8 cellular contexts compared by ENCODE assay signal in genomic region chr12:78146365-78146772, GRCh38.
DNase-seq lines count a peak whose midpoint lies in the region; ATAC-seq and TF ChIP-seq lines count a peak whose summit lies in the region.

No MANE protein-coding gene starts in this region.

- peak; percentile 68 for ATAC-seq in HG02970 (IDR thresholded peaks at IDR 0.05; ENCODE audit: low FRiP score, unreplicated experiment)

- H3K4me3 ChIP-seq in cardiac muscle cell, result no peak overlapping the region
- H3K4me3 ChIP-seq in cardiac fibroblast (replicated peaks in 1 of 2; ENCODE audit: low read depth in 2 of 2, low read length in 2 of 2), result no peak overlapping the region

- H3K27ac ChIP-seq in cardiac muscle cell, result peak overlapping the region; percentile 41

- H3K4me1 ChIP-seq in cardiac muscle cell (ENCODE audit: low read depth), result peaks cover 39% of the 10 kb centered on the region

- DNase-seq in cardiac muscle cell (ENCODE audit: low read depth in 1 of 2, low spot score in 1 of 2), result peak; percentile 59 to 62
- DNase-seq in cardiac septum (ENCODE audit: low spot score), result no peak
- DNase-seq in NCI-H226, result peak; percentile 16
- DNase-seq in cardiac fibroblast (ENCODE audit: low read depth in 2 of 2), result peak; percentile 69 to 70
- peak; percentile 35 for DNase-seq in myocyte (ENCODE audit: low read depth)
- no peak for DNase-seq in activated gamma-delta T cell (lab: John Stamatoyannopoulos, UW)
- no peak for DNase-seq in activated effector memory CD4-positive, alpha-beta T cell treated with anti-CD3 and anti-CD28 coated beads, Interleukin-2, amount 50 U/mL, for 16 hours

- intact Hi-C loops in cardiac septum (cut with DNase I), result loop anchor here (10.0 kb wide), 1 partner anchor 1028 kb away; no protein-coding TSS in a partner anchor

- H3K27me3 ChIP-seq in cardiac muscle cell, result no peaks in the 10 kb centered on the region

- no peaks in the 10 kb centered on the region for H3K9me3 ChIP-seq in cardiac muscle cell (ENCODE audit: low read depth)

- TF ChIP-seq CTCF in cardiac muscle cell (IDR thresholded peaks at IDR 0.05; ENCODE audit: low read depth, low read length) (peak; percentile 70), cardiac fibroblast (IDR thresholded peaks at IDR 0.05; ENCODE audit: low read depth, low read length) (peak; percentile 60)

- no peaks in the 10 kb centered on the region for H3K36me3 ChIP-seq in cardiac muscle cell

Comparison
In these comparisons a context has a peak if more than half of its experiments do, and no peak if none do; other contexts are left out.
1. DNase-seq: peak in cardiac muscle cell (2 of 2), NCI-H226 (single experiment), cardiac fibroblast (2 of 2) and myocyte (single experiment); none in cardiac septum (single experiment), activated gamma-delta T cell (single experiment) and activated effector memory CD4-positive, alpha-beta T cell treated with anti-CD3 and anti-CD28 coated beads, Interleukin-2, amount 50 U/mL, for 16 hours (single experiment).